Comparison of ENCODE assay signal across 8 cellular contexts in the genomic region with DNA sequence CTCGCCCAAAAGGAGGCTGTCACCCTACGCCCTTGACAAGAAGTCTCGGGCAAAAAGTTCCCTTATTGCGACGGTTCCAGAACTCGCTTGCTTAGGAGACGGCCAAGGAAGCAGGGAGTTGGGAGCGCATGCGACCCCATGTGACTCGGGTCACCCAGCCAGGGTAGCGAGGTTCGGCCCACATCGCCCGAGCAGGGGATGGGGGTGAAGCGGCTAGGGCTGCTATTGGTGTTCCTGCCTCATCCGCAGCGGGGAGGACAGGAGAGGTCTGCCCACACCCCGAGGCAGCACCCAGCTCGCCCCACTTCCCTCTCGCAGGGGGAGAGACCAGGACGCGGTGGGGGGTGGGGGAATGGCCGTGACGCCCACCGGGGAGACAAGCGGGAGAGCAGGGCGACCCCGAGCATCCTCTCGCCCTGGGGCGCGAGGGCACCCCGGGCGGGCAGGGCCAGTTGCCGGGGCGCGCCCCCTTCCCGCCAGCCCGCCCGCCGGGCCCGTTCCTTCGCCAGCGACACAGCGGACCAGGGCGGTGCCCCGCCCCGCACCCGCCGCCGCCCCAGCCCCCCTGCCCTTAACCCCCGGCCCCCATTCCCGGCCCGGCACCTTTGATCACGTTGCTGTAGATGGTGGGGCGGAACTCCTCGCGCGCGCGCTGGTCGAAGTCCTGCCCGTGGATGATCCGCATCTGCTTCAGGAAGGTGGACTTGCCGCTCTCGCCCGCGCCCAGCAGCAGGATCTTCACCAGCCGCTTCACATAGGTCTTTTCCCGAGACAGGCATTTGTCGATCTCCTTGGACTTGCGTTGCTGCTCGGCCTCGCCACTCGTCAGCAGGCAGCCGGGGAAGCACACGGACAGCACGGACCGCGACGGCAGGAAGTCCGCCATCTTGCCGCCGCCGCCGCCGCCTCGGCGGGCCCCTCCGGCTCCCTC. TPM values are rescaled to one million over a fixed set of nuclear protein-coding genes. Genes with fewer than 3 reads are reported as not detected.
DNase-seq lines count a peak whose midpoint lies in the region; ATAC-seq and TF ChIP-seq lines count a peak whose summit lies in the region.

No MANE protein-coding gene starts in this region.

- peaks cover 0 to 29% (median 7%) of the 10 kb centered on the region in 3 experiments for H3K36me3 ChIP-seq in naive thymus-derived CD4-positive, alpha-beta T cell (ENCODE audit: control insufficient read depth in 2 of 3, insufficient read depth in 3 of 3, low read length in 3 of 3)

- H3K27me3 ChIP-seq in naive thymus-derived CD4-positive, alpha-beta T cell (ENCODE audit: control insufficient read depth in 2 of 2, insufficient read depth in 2 of 2, low read length in 2 of 2), result no peaks in the 10 kb centered on the region

- no peaks in the 10 kb centered on the region for H3K9me3 Mint-ChIP-seq in activated T-helper 1 cell treated with anti-CD3 and anti-CD28 coated beads, Interleukin-12 subunit alpha, Interleukin-12 subunit beta, Interleukin-2, Interleukin-4 antibody, amounts not matched to agents 30 ng/mL and 10 ng/mL and 1 ng/mL, durations not matched to agents 14 hours and 24 hours and 36 hours
- H3K9me3 Mint-ChIP-seq in naive thymus-derived CD4-positive, alpha-beta T cell, result no peaks in the 10 kb centered on the region
- H3K9me3 Mint-ChIP-seq in stimulated activated naive CD8-positive, alpha-beta T cell treated with anti-CD3 and anti-CD28 coated beads, Interleukin-15, amount 100 ng/mL, for 72 hours, result no peaks in the 10 kb centered on the region

- ATAC-seq in HG02642 (IDR thresholded peaks at IDR 0.05; ENCODE audit: poor library complexity, unreplicated experiment), result peak; percentile 27
- peak; percentile 17 for ATAC-seq in naive thymus-derived CD4-positive, alpha-beta T cell
- peak; percentile 62 for ATAC-seq in stimulated activated naive CD8-positive, alpha-beta T cell treated with anti-CD3 and anti-CD28 coated beads, Interleukin-15, amount 100 ng/mL, for 72 hours

- CTCF ChIA-PET in naive thymus-derived CD4-positive, alpha-beta T cell (lab: Charles Lee), result interaction anchor here (1.7 kb wide), 1 partner anchor 70 kb away, joined by 5 read pairs; no protein-coding TSS in a partner anchor

- H3K27me3 Mint-ChIP-seq in activated T-helper 1 cell treated with anti-CD3 and anti-CD28 coated beads, Interleukin-12 subunit alpha, Interleukin-12 subunit beta, Interleukin-2, Interleukin-4 antibody, amounts not matched to agents 30 ng/mL and 10 ng/mL and 1 ng/mL, durations not matched to agents 14 hours and 24 hours and 36 hours (ENCODE audit: insufficient read depth), result peaks cover 6% of the 10 kb centered on the region
- H3K27me3 Mint-ChIP-seq in naive thymus-derived CD4-positive, alpha-beta T cell, result peaks cover 0 to 12% (median 0%) of the 10 kb centered on the region in 5 donors
- H3K27me3 Mint-ChIP-seq in stimulated activated naive CD8-positive, alpha-beta T cell treated with anti-CD3 and anti-CD28 coated beads, Interleukin-15, amount 100 ng/mL, for 72 hours, result peaks cover 8% of the 10 kb centered on the region

- peak overlapping the region; percentile 99 for H3K27ac ChIP-seq in naive thymus-derived CD4-positive, alpha-beta T cell (ENCODE audit: low read depth, low read length)

- H3K4me3 Mint-ChIP-seq in activated T-helper 1 cell treated with anti-CD3 and anti-CD28 coated beads, Interleukin-12 subunit alpha, Interleukin-12 subunit beta, Interleukin-2, Interleukin-4 antibody, amounts not matched to agents 30 ng/mL and 10 ng/mL and 1 ng/mL, durations not matched to agents 14 hours and 24 hours and 36 hours, result peak overlapping the region; percentile 97
- H3K4me3 Mint-ChIP-seq in naive thymus-derived CD4-positive, alpha-beta T cell, result peak overlapping the region; percentile 94 to 100 (median 97)
- H3K4me3 Mint-ChIP-seq in stimulated activated naive CD8-positive, alpha-beta T cell treated with anti-CD3 and anti-CD28 coated beads, Interleukin-15, amount 100 ng/mL, for 72 hours, result peak overlapping the region; percentile 97 to 98

- H3K9me3 ChIP-seq in naive thymus-derived CD4-positive, alpha-beta T cell (ENCODE audit: control insufficient read depth in 2 of 3, low read length in 3 of 3), result no peaks in the 10 kb centered on the region

- peak overlapping the region; percentile 92 for H3K4me3 ChIP-seq in fibroblast of mammary gland (ENCODE audit: control insufficient read depth, low read depth, low read length)
- peak overlapping the region; percentile 94 for H3K4me3 ChIP-seq in naive thymus-derived CD4-positive, alpha-beta T cell (ENCODE audit: low read length)

- TF ChIP-seq CTCF in fibroblast of mammary gland (conservative IDR thresholded peaks at IDR 0.05; ENCODE audit: control insufficient read depth, insufficient read depth, low read depth, low read length), result no peak

- DNase-seq in NCI-H1694 treated with DMSO at 0.1 percent for 48 hours (lab: John Stamatoyannopoulos, UW) (peak; percentile 29), NCI-H1694 (lab: John Stamatoyannopoulos, UW) (no peak), NCI-H748 (lab: John Stamatoyannopoulos, UW; ENCODE audit: unreplicated experiment) (peak; percentile 41), fibroblast of mammary gland (ENCODE audit: low read depth) (peak; percentile 45)
- DNase-seq in activated T-helper 1 cell treated with anti-CD3 and anti-CD28 coated beads, Interleukin-12 subunit alpha, Interleukin-12 subunit beta, Interleukin-2, Interleukin-4 antibody, amounts not matched to agents 30 ng/mL and 10 ng/mL and 1 ng/mL, durations not matched to agents 14 hours and 24 hours and 36 hours (ENCODE audit: low spot score), result peak; percentile 53
- DNase-seq in naive thymus-derived CD4-positive, alpha-beta T cell, result peak; percentile 27 to 69 (median 40)
- DNase-seq in stimulated activated naive CD8-positive, alpha-beta T cell treated with anti-CD3 and anti-CD28 coated beads, Interleukin-15, amount 100 ng/mL, for 72 hours, result peak; percentile 43 to 63

- peak overlapping the region; percentile 99 for H3K27ac Mint-ChIP-seq in activated T-helper 1 cell treated with anti-CD3 and anti-CD28 coated beads, Interleukin-12 subunit alpha, Interleukin-12 subunit beta, Interleukin-2, Interleukin-4 antibody, amounts not matched to agents 30 ng/mL and 10 ng/mL and 1 ng/mL, durations not matched to agents 14 hours and 24 hours and 36 hours
- H3K27ac Mint-ChIP-seq in naive thymus-derived CD4-positive, alpha-beta T cell, result peak overlapping the region; percentile 96 to 100 (median 98)
- H3K27ac Mint-ChIP-seq in stimulated activated naive CD8-positive, alpha-beta T cell treated with anti-CD3 and anti-CD28 coated beads, Interleukin-15, amount 100 ng/mL, for 72 hours, result peak overlapping the region; percentile 99

- peaks cover 17 to 20% of the 10 kb centered on the region in 2 donors for H3K4me1 ChIP-seq in naive thymus-derived CD4-positive, alpha-beta T cell (ENCODE audit: control insufficient read depth in 2 of 2, insufficient read depth in 2 of 2, low read length in 2 of 2)

- POLR2A ChIA-PET in naive thymus-derived CD4-positive, alpha-beta T cell (lab: Charles Lee), result interaction anchor here (0.8 to 4.5 kb wide), 15 partner anchors 7 to 549 kb away, joined by 3 to 37 read pairs (median 5); partner anchors contain the start of genes CEP95 and DDX5

- intact Hi-C loops in activated T-helper 1 cell treated with anti-CD3 and anti-CD28 coated beads, Interleukin-12 subunit alpha, Interleukin-12 subunit beta, Interleukin-2, Interleukin-4 antibody, amounts not matched to agents 30 ng/mL and 10 ng/mL and 1 ng/mL, durations not matched to agents 14 hours and 24 hours and 36 hours (cut with micrococcal nuclease), result loop anchor here (1.0 to 5.0 kb wide), 8 partner anchors 15 to 1246 kb away; partner anchors contain the start of genes CEP95, DDX5, LRRC37A3 and PRKCA
- intact Hi-C loops in naive thymus-derived CD4-positive, alpha-beta T cell (cut with micrococcal nuclease), result loop anchor here (1.0 to 10.0 kb wide), 18 partner anchors 9 to 1283 kb away; partner anchors contain the start of genes AXIN2 (in 1 of the 2), CCDC47 (in 1 of the 2), CEP95 (in 1 of the 2) and DDX5 (in 1 of the 2)

- H3K36me3 Mint-ChIP-seq in activated T-helper 1 cell treated with anti-CD3 and anti-CD28 coated beads, Interleukin-12 subunit alpha, Interleukin-12 subunit beta, Interleukin-2, Interleukin-4 antibody, amounts not matched to agents 30 ng/mL and 10 ng/mL and 1 ng/mL, durations not matched to agents 14 hours and 24 hours and 36 hours (ENCODE audit: low read depth), result peaks cover 27% of the 10 kb centered on the region
- peaks cover 3 to 34% (median 9%) of the 10 kb centered on the region in 5 donors for H3K36me3 Mint-ChIP-seq in naive thymus-derived CD4-positive, alpha-beta T cell

- H3K4me1 Mint-ChIP-seq in activated T-helper 1 cell treated with anti-CD3 and anti-CD28 coated beads, Interleukin-12 subunit alpha, Interleukin-12 subunit beta, Interleukin-2, Interleukin-4 antibody, amounts not matched to agents 30 ng/mL and 10 ng/mL and 1 ng/mL, durations not matched to agents 14 hours and 24 hours and 36 hours (ENCODE audit: low read depth), result peaks cover 28% of the 10 kb centered on the region
- peaks cover 29 to 54% (median 43%) of the 10 kb centered on the region in 7 donors for H3K4me1 Mint-ChIP-seq in naive thymus-derived CD4-positive, alpha-beta T cell
- peaks cover 40% of the 10 kb centered on the region for H3K4me1 Mint-ChIP-seq in stimulated activated naive CD8-positive, alpha-beta T cell treated with anti-CD3 and anti-CD28 coated beads, Interleukin-15, amount 100 ng/mL, for 72 hours

RNA-seq across cellular contexts. Expression of gene GNA13, which starts 0.6 kb away (rescaled TPM):
- 52.7 and 56.3 TPM in 2 replicates for total RNA-seq in activated T-helper 1 cell treated with anti-CD3 and anti-CD28 coated beads, Interleukin-12 subunit alpha, Interleukin-12 subunit beta, Interleukin-2, Interleukin-4 antibody, amounts not matched to agents 30 ng/mL and 10 ng/mL and 1 ng/mL, durations not matched to agents 14 hours and 24 hours and 36 hours
- 100 to 1,000 TPM in 1 of 5 experiments, 10 to 100 TPM in 4; 74.1 to 102 (median 78.7) TPM for total RNA-seq in naive thymus-derived CD4-positive, alpha-beta T cell
- polyA plus RNA-seq in naive thymus-derived CD4-positive, alpha-beta T cell, result 10 to 100 TPM; 29.8 to 30.2 TPM
